Comparison of ENCODE assay signal across 1 cellular context in the genomic region with DNA sequence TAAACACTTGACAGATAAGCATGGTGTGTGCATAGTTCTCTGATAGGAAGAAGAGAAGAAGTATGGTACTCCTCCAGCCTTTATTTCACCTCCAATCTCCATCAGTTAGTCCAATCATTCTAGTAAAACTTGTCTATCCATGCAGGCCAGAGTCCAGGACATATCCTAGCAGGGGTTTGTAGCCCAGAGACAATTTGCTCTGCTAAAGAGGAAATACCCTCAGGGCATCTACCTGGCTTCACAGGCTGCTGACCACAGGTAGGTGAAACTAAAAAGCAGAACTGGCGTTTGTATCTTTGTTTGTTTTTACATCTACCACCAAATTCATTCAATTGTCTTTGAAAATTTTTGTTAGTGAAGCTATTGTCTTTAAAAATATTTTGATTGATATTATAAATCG.
TF ChIP-seq lines count a peak whose summit lies in the region.

No MANE protein-coding gene starts in this region.

TF ChIP-seq in WTC11, 78 proteins besides CTCF, POLR2A, EP300 and RAD21 (continued from another document):
- TF ChIP-seq, protein P1, sequence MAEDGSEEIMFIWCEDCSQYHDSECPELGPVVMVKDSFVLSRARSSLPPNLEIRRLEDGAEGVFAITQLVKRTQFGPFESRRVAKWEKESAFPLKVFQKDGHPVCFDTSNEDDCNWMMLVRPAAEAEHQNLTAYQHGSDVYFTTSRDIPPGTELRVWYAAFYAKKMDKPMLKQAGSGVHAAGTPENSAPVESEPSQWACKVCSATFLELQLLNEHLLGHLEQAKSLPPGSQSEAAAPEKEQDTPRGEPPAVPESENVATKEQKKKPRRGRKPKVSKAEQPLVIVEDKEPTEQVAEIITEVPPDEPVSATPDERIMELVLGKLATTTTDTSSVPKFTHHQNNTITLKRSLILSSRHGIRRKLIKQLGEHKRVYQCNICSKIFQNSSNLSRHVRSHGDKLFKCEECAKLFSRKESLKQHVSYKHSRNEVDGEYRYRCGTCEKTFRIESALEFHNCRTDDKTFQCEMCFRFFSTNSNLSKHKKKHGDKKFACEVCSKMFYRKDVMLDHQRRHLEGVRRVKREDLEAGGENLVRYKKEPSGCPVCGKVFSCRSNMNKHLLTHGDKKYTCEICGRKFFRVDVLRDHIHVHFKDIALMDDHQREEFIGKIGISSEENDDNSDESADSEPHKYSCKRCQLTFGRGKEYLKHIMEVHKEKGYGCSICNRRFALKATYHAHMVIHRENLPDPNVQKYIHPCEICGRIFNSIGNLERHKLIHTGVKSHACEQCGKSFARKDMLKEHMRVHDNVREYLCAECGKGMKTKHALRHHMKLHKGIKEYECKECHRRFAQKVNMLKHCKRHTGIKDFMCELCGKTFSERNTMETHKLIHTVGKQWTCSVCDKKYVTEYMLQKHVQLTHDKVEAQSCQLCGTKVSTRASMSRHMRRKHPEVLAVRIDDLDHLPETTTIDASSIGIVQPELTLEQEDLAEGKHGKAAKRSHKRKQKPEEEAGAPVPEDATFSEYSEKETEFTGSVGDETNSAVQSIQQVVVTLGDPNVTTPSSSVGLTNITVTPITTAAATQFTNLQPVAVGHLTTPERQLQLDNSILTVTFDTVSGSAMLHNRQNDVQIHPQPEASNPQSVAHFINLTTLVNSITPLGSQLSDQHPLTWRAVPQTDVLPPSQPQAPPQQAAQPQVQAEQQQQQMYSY (CRISPR knock-in tag; IDR thresholded peaks at IDR 0.05) = no peak
- TF ChIP-seq ETV6 (CRISPR knock-in tag; IDR thresholded peaks at IDR 0.05) (no peak), ZNF671 (CRISPR knock-in tag; IDR thresholded peaks at IDR 0.05) (no peak), GTF2I (CRISPR knock-in tag; conservative IDR thresholded peaks at IDR 0.05) (no peak), ZNF138 (CRISPR knock-in tag; conservative IDR thresholded peaks at IDR 0.05) (no peak)
- TF ChIP-seq, protein P2, sequence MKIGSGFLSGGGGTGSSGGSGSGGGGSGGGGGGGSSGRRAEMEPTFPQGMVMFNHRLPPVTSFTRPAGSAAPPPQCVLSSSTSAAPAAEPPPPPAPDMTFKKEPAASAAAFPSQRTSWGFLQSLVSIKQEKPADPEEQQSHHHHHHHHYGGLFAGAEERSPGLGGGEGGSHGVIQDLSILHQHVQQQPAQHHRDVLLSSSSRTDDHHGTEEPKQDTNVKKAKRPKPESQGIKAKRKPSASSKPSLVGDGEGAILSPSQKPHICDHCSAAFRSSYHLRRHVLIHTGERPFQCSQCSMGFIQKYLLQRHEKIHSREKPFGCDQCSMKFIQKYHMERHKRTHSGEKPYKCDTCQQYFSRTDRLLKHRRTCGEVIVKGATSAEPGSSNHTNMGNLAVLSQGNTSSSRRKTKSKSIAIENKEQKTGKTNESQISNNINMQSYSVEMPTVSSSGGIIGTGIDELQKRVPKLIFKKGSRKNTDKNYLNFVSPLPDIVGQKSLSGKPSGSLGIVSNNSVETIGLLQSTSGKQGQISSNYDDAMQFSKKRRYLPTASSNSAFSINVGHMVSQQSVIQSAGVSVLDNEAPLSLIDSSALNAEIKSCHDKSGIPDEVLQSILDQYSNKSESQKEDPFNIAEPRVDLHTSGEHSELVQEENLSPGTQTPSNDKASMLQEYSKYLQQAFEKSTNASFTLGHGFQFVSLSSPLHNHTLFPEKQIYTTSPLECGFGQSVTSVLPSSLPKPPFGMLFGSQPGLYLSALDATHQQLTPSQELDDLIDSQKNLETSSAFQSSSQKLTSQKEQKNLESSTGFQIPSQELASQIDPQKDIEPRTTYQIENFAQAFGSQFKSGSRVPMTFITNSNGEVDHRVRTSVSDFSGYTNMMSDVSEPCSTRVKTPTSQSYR (CRISPR knock-in tag; IDR thresholded peaks at IDR 0.05) = no peak
